Comparison of ENCODE assay signal across 1 cellular context in the genomic region with DNA sequence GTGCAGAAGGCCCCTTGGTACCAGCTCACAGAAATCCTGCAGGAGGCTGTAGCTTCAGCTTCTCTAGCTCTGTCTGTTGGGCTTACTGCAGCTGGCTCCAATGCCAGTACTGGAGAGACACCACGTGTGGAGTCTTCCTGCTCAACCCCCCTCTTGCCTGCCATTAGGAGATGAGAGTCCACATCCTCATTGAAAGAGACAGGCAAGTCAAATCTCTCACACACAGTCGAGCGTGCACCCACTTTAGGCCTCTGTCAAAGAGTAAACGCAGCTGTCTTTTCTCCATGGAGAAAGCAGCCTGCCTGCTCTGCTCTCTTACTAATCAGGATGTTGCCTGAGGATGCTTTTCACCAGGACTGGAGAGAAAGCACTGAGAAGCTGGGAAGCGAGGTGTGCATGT.
TF ChIP-seq lines count a peak whose summit lies in the region.

No MANE protein-coding gene starts in this region.

TF ChIP-seq in SK-N-SH, 30 proteins besides CTCF, POLR2A, EP300 and RAD21 (continued from another document):
- TF ChIP-seq, protein P1, sequence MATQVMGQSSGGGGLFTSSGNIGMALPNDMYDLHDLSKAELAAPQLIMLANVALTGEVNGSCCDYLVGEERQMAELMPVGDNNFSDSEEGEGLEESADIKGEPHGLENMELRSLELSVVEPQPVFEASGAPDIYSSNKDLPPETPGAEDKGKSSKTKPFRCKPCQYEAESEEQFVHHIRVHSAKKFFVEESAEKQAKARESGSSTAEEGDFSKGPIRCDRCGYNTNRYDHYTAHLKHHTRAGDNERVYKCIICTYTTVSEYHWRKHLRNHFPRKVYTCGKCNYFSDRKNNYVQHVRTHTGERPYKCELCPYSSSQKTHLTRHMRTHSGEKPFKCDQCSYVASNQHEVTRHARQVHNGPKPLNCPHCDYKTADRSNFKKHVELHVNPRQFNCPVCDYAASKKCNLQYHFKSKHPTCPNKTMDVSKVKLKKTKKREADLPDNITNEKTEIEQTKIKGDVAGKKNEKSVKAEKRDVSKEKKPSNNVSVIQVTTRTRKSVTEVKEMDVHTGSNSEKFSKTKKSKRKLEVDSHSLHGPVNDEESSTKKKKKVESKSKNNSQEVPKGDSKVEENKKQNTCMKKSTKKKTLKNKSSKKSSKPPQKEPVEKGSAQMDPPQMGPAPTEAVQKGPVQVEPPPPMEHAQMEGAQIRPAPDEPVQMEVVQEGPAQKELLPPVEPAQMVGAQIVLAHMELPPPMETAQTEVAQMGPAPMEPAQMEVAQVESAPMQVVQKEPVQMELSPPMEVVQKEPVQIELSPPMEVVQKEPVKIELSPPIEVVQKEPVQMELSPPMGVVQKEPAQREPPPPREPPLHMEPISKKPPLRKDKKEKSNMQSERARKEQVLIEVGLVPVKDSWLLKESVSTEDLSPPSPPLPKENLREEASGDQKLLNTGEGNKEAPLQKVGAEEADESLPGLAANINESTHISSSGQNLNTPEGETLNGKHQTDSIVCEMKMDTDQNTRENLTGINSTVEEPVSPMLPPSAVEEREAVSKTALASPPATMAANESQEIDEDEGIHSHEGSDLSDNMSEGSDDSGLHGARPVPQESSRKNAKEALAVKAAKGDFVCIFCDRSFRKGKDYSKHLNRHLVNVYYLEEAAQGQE (IDR thresholded peaks at IDR 0.05; ENCODE audit: low read depth, low read length): no peak
- TF ChIP-seq TAF1 (IDR thresholded peaks at IDR 0.05; ENCODE audit: borderline replicate concordance, low read depth, low read length): no peak
- no peak for TF ChIP-seq SMC3 (IDR thresholded peaks at IDR 0.05; ENCODE audit: low read depth, low read length)
- TF ChIP-seq SIN3A (IDR thresholded peaks at IDR 0.05; ENCODE audit: borderline replicate concordance, low read depth, low read length): no peak
- TF ChIP-seq, protein P2, sequence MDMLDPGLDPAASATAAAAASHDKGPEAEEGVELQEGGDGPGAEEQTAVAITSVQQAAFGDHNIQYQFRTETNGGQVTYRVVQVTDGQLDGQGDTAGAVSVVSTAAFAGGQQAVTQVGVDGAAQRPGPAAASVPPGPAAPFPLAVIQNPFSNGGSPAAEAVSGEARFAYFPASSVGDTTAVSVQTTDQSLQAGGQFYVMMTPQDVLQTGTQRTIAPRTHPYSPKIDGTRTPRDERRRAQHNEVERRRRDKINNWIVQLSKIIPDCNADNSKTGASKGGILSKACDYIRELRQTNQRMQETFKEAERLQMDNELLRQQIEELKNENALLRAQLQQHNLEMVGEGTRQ (IDR thresholded peaks at IDR 0.05; ENCODE audit: borderline replicate concordance, low read depth, low read length): no peak
- TF ChIP-seq POLR2AphosphoS5 (IDR thresholded peaks at IDR 0.05; ENCODE audit: low read depth, low read length): no peak
- no peak for TF ChIP-seq YY1 (IDR thresholded peaks at IDR 0.05; ENCODE audit: low read depth)
- TF ChIP-seq EZH2phosphoT487 (IDR thresholded peaks at IDR 0.05; ENCODE audit: borderline replicate concordance, low read depth): no peak
- no peak for TF ChIP-seq RXRA (IDR thresholded peaks at IDR 0.05; ENCODE audit: borderline replicate concordance, low read depth)
- no peak; the same call in 1 of the 2 replicates for TF ChIP-seq FOXJ3 (CRISPR knock-in tag; IDR thresholded peaks at IDR 0.05)
- TF ChIP-seq MEF2A (IDR thresholded peaks at IDR 0.05; ENCODE audit: borderline replicate concordance, low read depth): no peak
